In genomic region chr5:109703165-109703564, GRCh38 we compare ENCODE assay signal across 1 cellular context.
TF ChIP-seq lines count a peak whose summit lies in the region.

No MANE protein-coding gene starts in this region.

TF ChIP-seq in K562, 482 proteins besides CTCF, POLR2A, EP300 and RAD21 (continued from another document and continues in another):
- TF ChIP-seq NR0B1 (IDR thresholded peaks at IDR 0.05; ENCODE audit: partially characterized antibody) = no peak
- no peak for TF ChIP-seq NCOA6 (IDR thresholded peaks at IDR 0.05)
- TF ChIP-seq ADNP (tag; IDR thresholded peaks at IDR 0.05) = 0 out of 2 replicates have a peak, but pooled peaks have one; percentile 22
- TF ChIP-seq NONO (IDR thresholded peaks at IDR 0.05; ENCODE audit: low read depth in 2 of 2, low read length in 1 of 2) = no peak
- TF ChIP-seq ZNF778 (CRISPR knock-in tag; IDR thresholded peaks at IDR 0.05) = no peak
- no peak for TF ChIP-seq TCF15 (CRISPR knock-in tag; IDR thresholded peaks at IDR 0.05)
- TF ChIP-seq CREM (IDR thresholded peaks at IDR 0.05; ENCODE audit: low read depth) = no peak
- TF ChIP-seq ZNF165 (CRISPR knock-in tag; IDR thresholded peaks at IDR 0.05; ENCODE audit: borderline replicate concordance) = no peak
- no peak for TF ChIP-seq ZBTB40 (IDR thresholded peaks at IDR 0.05)
- TF ChIP-seq ZBTB40 (CRISPR knock-in tag; IDR thresholded peaks at IDR 0.05) = no peak
- TF ChIP-seq NCOR1 (IDR thresholded peaks at IDR 0.05) = no peak
- TF ChIP-seq RBM34 (IDR thresholded peaks at IDR 0.05; ENCODE audit: borderline replicate concordance, insufficient read depth, low read length) = no peak
- no peak for TF ChIP-seq ZNF140 (CRISPR knock-in tag; IDR thresholded peaks at IDR 0.05)
- TF ChIP-seq ZNF197 (CRISPR knock-in tag; IDR thresholded peaks at IDR 0.05; ENCODE audit: low read depth) = no peak
- no peak for TF ChIP-seq POLR2AphosphoS5 (IDR thresholded peaks at IDR 0.05; ENCODE audit: control insufficient read depth, insufficient read depth, low read depth, low read length)
- TF ChIP-seq MXD1 (CRISPR knock-in tag; IDR thresholded peaks at IDR 0.05; ENCODE audit: borderline replicate concordance, poor library complexity, severe bottlenecking) = no peak
- TF ChIP-seq HMBOX1 (IDR thresholded peaks at IDR 0.05) = peak; percentile 93
- TF ChIP-seq PATZ1 (CRISPR knock-in tag; IDR thresholded peaks at IDR 0.05; ENCODE audit: borderline replicate concordance) = no peak
- TF ChIP-seq BRF1 (IDR thresholded peaks at IDR 0.05; ENCODE audit: borderline replicate concordance, extremely low read depth, insufficient read length) = no peak
- TF ChIP-seq CBFA2T2 (conservative IDR thresholded peaks at IDR 0.05) = peak; percentile 43
- TF ChIP-seq FOSL1 (tag; conservative IDR thresholded peaks at IDR 0.05) = no peak
- TF ChIP-seq SETDB1 (IDR thresholded peaks at IDR 0.05; ENCODE audit: low read length) = no peak
- TF ChIP-seq FOXA3 (CRISPR knock-in tag; conservative IDR thresholded peaks at IDR 0.05 in 1 of 2, IDR thresholded peaks at IDR 0.05 in 1 of 2) = peak; percentile 33 to 72; a peak in 3 of 4 replicates
- TF ChIP-seq PKNOX1 (IDR thresholded peaks at IDR 0.05) = peak; percentile 49; the same call in 1 of the 2 replicates
- no peak for TF ChIP-seq MLLT1 (IDR thresholded peaks at IDR 0.05)
- no peak for TF ChIP-seq EGR1 (conservative IDR thresholded peaks at IDR 0.05)
- TF ChIP-seq ZFPM2 (CRISPR knock-in tag; IDR thresholded peaks at IDR 0.05) = no peak
- TF ChIP-seq ARID3B (CRISPR knock-in tag; IDR thresholded peaks at IDR 0.05; ENCODE audit: borderline replicate concordance) = no peak
- no peak for TF ChIP-seq NKRF (IDR thresholded peaks at IDR 0.05; ENCODE audit: borderline replicate concordance)
- TF ChIP-seq TSC22D4 (tag; IDR thresholded peaks at IDR 0.05) = no peak
